ENCODE assay signal across 1 cellular context in genomic region chr19:42272535-42272897, GRCh38.
TF ChIP-seq lines count a peak whose summit lies in the region.

No MANE protein-coding gene starts in this region.

TF ChIP-seq in K562, 482 proteins besides CTCF, POLR2A, EP300 and RAD21:
- TF ChIP-seq RBFOX2 (IDR thresholded peaks at IDR 0.05; ENCODE audit: low read depth, low read length) (peak; percentile 52; the same call in 1 of the 2 replicates), RNF2 (IDR thresholded peaks at IDR 0.05) (no peak)
